Comparison of ENCODE assay signal across 21 cellular contexts in genomic region chr2:9892236-9892635, GRCh38. TPM values are rescaled to one million over a fixed set of nuclear protein-coding genes. Genes with fewer than 3 reads are reported as not detected.
A peak's percentile ranks its signal among the peaks of the same experiment; 100 is the strongest.
DNase-seq lines count a peak whose midpoint lies in the region; ATAC-seq, FAIRE-seq and TF ChIP-seq lines count a peak whose summit lies in the region.
"Had no signal": no experiment of that assay in that cellular context is flagged by ENCODE, and none has a peak within 500 bp of the region (broad histone marks: within the 10 kb centered on the region; RNA-seq: fewer than 3 reads in every experiment).

No MANE protein-coding gene starts in this region.

- peaks cover 12% of the 10 kb centered on the region for H3K36me3 Mint-ChIP-seq in WTC11

- H3K27ac ChIP-seq in trophoblast cell (ENCODE audit: low read depth, low read length): no peak overlapping the region
- H3K27ac ChIP-seq: 22Rv1; A549; BLaER1 treated with 17β-estradiol and CSF1 and Interleukin-3, amounts not matched to agents 10 nM and 100 nM; C4-2B had no signal

- peaks cover 2 to 3% of the 10 kb centered on the region in 2 experiments for H3K4me1 ChIP-seq in trophoblast cell (ENCODE audit: control insufficient read depth in 1 of 2, insufficient read depth in 2 of 2, low read length in 2 of 2)

- H3K36me3 ChIP-seq in trophoblast cell (ENCODE audit: control insufficient read depth in 1 of 2, insufficient read depth in 2 of 2, low read length in 2 of 2): no peaks in the 10 kb centered on the region

- no peak overlapping the region for H3K4me3 Mint-ChIP-seq in WTC11
- H3K4me3 Mint-ChIP-seq: B cell; CD4-positive, alpha-beta T cell; CD8-positive, alpha-beta memory T cell had no signal

- H3K4me3 ChIP-seq in epithelial cell of esophagus (ENCODE audit: low read length) (no peak overlapping the region), trophoblast cell (ENCODE audit: low read depth, low read length) (no peak overlapping the region)
- H3K4me3 ChIP-seq: A549; BLaER1 treated with 17β-estradiol and CSF1 and Interleukin-3, amounts not matched to agents 10 nM and 100 nM had no signal

- no peak overlapping the region for H3K4ac ChIP-seq in trophoblast cell (ENCODE audit: low read depth, low read length)

- no peaks in the 10 kb centered on the region for H3K9me3 ChIP-seq in trophoblast cell (ENCODE audit: insufficient read depth, low read depth, low read length)

- H4K91ac ChIP-seq in trophoblast cell (ENCODE audit: low read depth, low read length): no peak overlapping the region

- no peak overlapping the region for H3K9ac ChIP-seq in trophoblast cell (ENCODE audit: low read length)
- H3K9ac ChIP-seq: BLaER1 treated with 17β-estradiol and CSF1 and Interleukin-3, amounts not matched to agents 10 nM and 100 nM had no signal

- no peaks in the 10 kb centered on the region for H3K27me3 Mint-ChIP-seq in WTC11 (ENCODE audit: low read depth)
- H3K27me3 Mint-ChIP-seq: B cell; CD4-positive, alpha-beta T cell; CD8-positive, alpha-beta memory T cell had no signal

- CTCF ChIA-PET in WTC11 (lab: Charles Lee): no interaction called here

- no peak overlapping the region for H2AFZ ChIP-seq in trophoblast cell (ENCODE audit: insufficient read depth, low read length, poor library complexity)

- no peak overlapping the region for H2AK5ac ChIP-seq in trophoblast cell (ENCODE audit: low read length)

- H3K9me3 Mint-ChIP-seq in WTC11: peaks cover 11% of the 10 kb centered on the region

- peak; percentile 41 for FAIRE-seq in D721Med (lab: Jason Lieb, UNC)
- FAIRE-seq: GM12892, GM18507 had no signal

- TF ChIP-seq CTCF in D721Med (IDR thresholded peaks at IDR 0.05; ENCODE audit: insufficient read depth, missing control alignments) (no peak), epithelial cell of esophagus (IDR thresholded peaks at IDR 0.05; ENCODE audit: insufficient read depth, low read depth, low read length, missing control alignments) (no peak), WTC11 (IDR thresholded peaks at IDR 0.05) (no peak)

- H3K79me2 ChIP-seq in trophoblast cell (ENCODE audit: control insufficient read depth, insufficient read depth, low read length, poor library complexity): no peaks in the 10 kb centered on the region

- H3K23ac ChIP-seq in trophoblast cell (ENCODE audit: low read length): no peak overlapping the region

- H3K27ac Mint-ChIP-seq in WTC11: no peak overlapping the region
- H3K27ac Mint-ChIP-seq: B cell; CD4-positive, alpha-beta T cell had no signal

- no peak overlapping the region for H4K12ac ChIP-seq in trophoblast cell (ENCODE audit: low read depth, low read length)

- POLR2A ChIA-PET in WTC11 (lab: Charles Lee): no interaction called here

- WGBS in trophoblast cell (ENCODE audit: extremely low coverage, insufficient coverage, insufficient read length): no CpG with 5 or more reads among the region's 4 CpGs

- no peak overlapping the region for H3K18ac ChIP-seq in trophoblast cell (ENCODE audit: low read length)

- no peak overlapping the region for H2BK120ac ChIP-seq in trophoblast cell (ENCODE audit: insufficient read depth, low read length, poor library complexity)

- no peak overlapping the region for H3K4me2 ChIP-seq in trophoblast cell (ENCODE audit: low read length)
- H3K4me2 ChIP-seq: A549; BLaER1 treated with 17β-estradiol and CSF1 and Interleukin-3, amounts not matched to agents 10 nM and 100 nM had no signal

- no peak overlapping the region for H2BK12ac ChIP-seq in trophoblast cell (ENCODE audit: low read length)

- no peak overlapping the region for H3K14ac ChIP-seq in trophoblast cell (ENCODE audit: low read length)

- H4K8ac ChIP-seq in trophoblast cell (ENCODE audit: low read depth, low read length): no peak overlapping the region

- no peaks in the 10 kb centered on the region for H3K27me3 ChIP-seq in trophoblast cell (ENCODE audit: insufficient read depth, low read length)
- H3K27me3 ChIP-seq: BLaER1 treated with 17β-estradiol and CSF1 and Interleukin-3, amounts not matched to agents 10 nM and 100 nM had no signal

- no peak overlapping the region for H2BK5ac ChIP-seq in trophoblast cell (ENCODE audit: low read depth, low read length, poor library complexity)

- peaks cover 26% of the 10 kb centered on the region for H3K4me1 Mint-ChIP-seq in WTC11
- H3K4me1 Mint-ChIP-seq: B cell had no signal

- DNase-seq in D721Med (ENCODE audit: insufficient read length, low spot score) (no peak), epithelial cell of esophagus (ENCODE audit: low read depth) (peak; percentile 47), trophoblast cell (peak; percentile 70 to 91), WTC11 (ENCODE audit: low spot score) (no peak), kidney glomerular epithelial cell (lab: John Stamatoyannopoulos, UW) (no peak), NCI-H2196 (lab: John Stamatoyannopoulos, UW; ENCODE audit: unreplicated experiment) (no peak)
- DNase-seq: AML-193; CD4-positive, alpha-beta T cell; CD8-positive, alpha-beta memory T cell; COR-L47; DMS79 treated with DMSO at 0.1 percent for 48 hours; GF-D8 had no signal

- ATAC-seq in esophagus mucosa (peak; percentile 80), WTC11 (no peak), HG03457 (IDR thresholded peaks at IDR 0.05; ENCODE audit: unreplicated experiment) (no peak)
- ATAC-seq: A549 had no signal

- peaks cover 5% of the 10 kb centered on the region for H3K79me1 ChIP-seq in trophoblast cell (ENCODE audit: low read length)

TF ChIP-seq in WTC11, 78 proteins besides CTCF, POLR2A, EP300 and RAD21:
- TF ChIP-seq SOX15 (CRISPR knock-in tag; IDR thresholded peaks at IDR 0.05): no peak
- no peak for TF ChIP-seq GRHL2 (CRISPR knock-in tag; IDR thresholded peaks at IDR 0.05; ENCODE audit: insufficient replicate concordance, severe bottlenecking)
- TF ChIP-seq ATF6 (CRISPR knock-in tag; IDR thresholded peaks at IDR 0.05): no peak
- TF ChIP-seq NFATC4 (CRISPR knock-in tag; IDR thresholded peaks at IDR 0.05): no peak
- no peak for TF ChIP-seq RELA (CRISPR knock-in tag; IDR thresholded peaks at IDR 0.05; ENCODE audit: borderline replicate concordance)
- no peak for TF ChIP-seq ZNF121 (CRISPR knock-in tag; IDR thresholded peaks at IDR 0.05)
- no peak for TF ChIP-seq TCF7 (CRISPR knock-in tag; IDR thresholded peaks at IDR 0.05; ENCODE audit: low read depth)
- TF ChIP-seq ZNF671 (CRISPR knock-in tag; IDR thresholded peaks at IDR 0.05): no peak

RNA-seq across cellular contexts. Expression of gene TAF1B, which starts 49.0 kb away (rescaled TPM):
- total RNA-seq in esophagus mucosa: 24.7 TPM
- polyA plus RNA-seq in trophoblast cell (2013): 20.9 and 23.2 TPM in 2 replicates
- total RNA-seq in WTC11 (2021): 27.0 to 31.2 TPM (median 28.8 TPM) in 3 replicates

RNA-seq across cellular contexts. Expression of gene GRHL1, which starts 59.3 kb away (rescaled TPM):
- total RNA-seq in esophagus mucosa: 123 TPM
- polyA plus RNA-seq in trophoblast cell (2013): 83.2 and 86.1 TPM in 2 replicates
- total RNA-seq in WTC11 (2021): 2.7 to 5.0 TPM (median 4.7 TPM) in 3 replicates

Comparison
In these comparisons a context has a peak if more than half of its experiments do, and no peak if none do; other contexts are left out.
1. DNase-seq: peak in epithelial cell of esophagus (single experiment) and trophoblast cell (2 of 2); none in D721Med (single experiment), WTC11 (single experiment), kidney glomerular epithelial cell (single experiment) and NCI-H2196 (single experiment).
2. RNA of gene GRHL1, which starts 59.3 kb away (total RNA-seq): 123 TPM in esophagus mucosa (single experiment); 2.7 to 5.0 TPM in WTC11; every median in the first group is over 10 times any median in the second.